6 cellular contexts compared by ENCODE assay signal in genomic region chr7:72020301-72020700, GRCh38.
"Had no signal": no experiment of that assay in that cellular context is flagged by ENCODE, and none has a peak within 500 bp of the region (broad histone marks: within the 10 kb centered on the region; RNA-seq: fewer than 3 reads in every experiment).

No MANE protein-coding gene starts in this region.

- H3K4me3 Mint-ChIP-seq: GM23338, H9, IgD-negative memory B cell had no signal

- H3K27me3 Mint-ChIP-seq: IgD-negative memory B cell had no signal

- H3K36me3 Mint-ChIP-seq: IgD-negative memory B cell had no signal

- H3K9me3 Mint-ChIP-seq: H9 had no signal

- ATAC-seq: GM23338, HepG2 had no signal

- H3K27ac ChIP-seq: HL-60 had no signal

- H3K4me3 ChIP-seq: GM23338 had no signal

- H3K4me1 Mint-ChIP-seq: GM23338, H9 had no signal

- H3K27ac Mint-ChIP-seq: GM23338, H9, IgD-negative memory B cell had no signal

- DNase-seq: H9, HCEC 1CT had no signal
